10 cellular contexts compared by ENCODE assay signal in genomic region chr2:230226090-230226551, GRCh38. TPM values are rescaled to one million over a fixed set of nuclear protein-coding genes. Genes with fewer than 3 reads are reported as not detected.
DNase-seq lines count a peak whose midpoint lies in the region; ATAC-seq and TF ChIP-seq lines count a peak whose summit lies in the region.
"Had no signal": no experiment of that assay in that cellular context is flagged by ENCODE, and none has a peak within 500 bp of the region (broad histone marks: within the 10 kb centered on the region; RNA-seq: fewer than 3 reads in every experiment).

No MANE protein-coding gene starts in this region.

- TF ChIP-seq CTCF in Caco-2 (IDR thresholded peaks at IDR 0.05; ENCODE audit: insufficient read depth in 1 of 2, low read depth in 1 of 2, low read length in 1 of 2, severe bottlenecking in 1 of 2, unreplicated experiment in 1 of 2) (no peak), mesothelial cell of epicardium (IDR thresholded peaks at IDR 0.05; ENCODE audit: unreplicated experiment) (no peak)

- ATAC-seq in stimulated activated naive CD8-positive, alpha-beta T cell treated with anti-CD3 and anti-CD28 coated beads, Interleukin-15, Interleukin-2, amounts not matched to agents 100 U/mL and 50 U/mL, for 24 hours, result no peak
- peak; percentile 82 for ATAC-seq in HG03175 (IDR thresholded peaks at IDR 0.05; ENCODE audit: unreplicated experiment)

- no peaks in the 10 kb centered on the region for H3K4me1 ChIP-seq in Caco-2

- no peak for DNase-seq in stimulated activated naive CD8-positive, alpha-beta T cell treated with anti-CD3 and anti-CD28 coated beads, Interleukin-15, Interleukin-2, amounts not matched to agents 100 U/mL and 50 U/mL, for 24 hours
- DNase-seq in activated T-helper 2 cell treated with anti-CD3 and anti-CD28 coated beads, Interferon-gamma antibody, Interleukin-2, Interleukin-4, amounts not matched to agents 10 μg/mL and 5 μg/mL and 100 μg/mL, durations not matched to agents 14 hours and 24 hours and 36 hours (ENCODE audit: low spot score), result no peak
- DNase-seq in COLO668 (lab: John Stamatoyannopoulos, UW; ENCODE audit: unreplicated experiment) (no peak), Caco-2 (no peak), HPDE6-E6E7 (ENCODE audit: extremely low spot score) (no peak), mesothelial cell of epicardium (ENCODE audit: low spot score in 2 of 2, unreplicated experiment in 2 of 2) (no peak)

- no peaks in the 10 kb centered on the region for H3K36me3 ChIP-seq in Caco-2 (ENCODE audit: control insufficient read depth, insufficient read depth, low read length)
- H3K36me3 ChIP-seq: BLaER1 treated with 17β-estradiol and CSF1 and Interleukin-3, amounts not matched to agents 10 nM and 100 nM had no signal

- intact Hi-C loops in activated T-helper 2 cell treated with anti-CD3 and anti-CD28 coated beads, Interferon-gamma antibody, Interleukin-2, Interleukin-4, amounts not matched to agents 10 μg/mL and 5 μg/mL and 100 μg/mL, durations not matched to agents 14 hours and 24 hours and 36 hours (cut with micrococcal nuclease), result loop anchor here (5.0 kb wide), 2 partner anchors 101 to 416 kb away; partner anchors contain the start of gene SP140L
- intact Hi-C loops in Caco-2 (cut with micrococcal nuclease; ENCODE audit: unreplicated experiment), result no loop called here

- no TSS peak for BruUV-seq in Caco-2 (replicated peaks; lab: Mats Ljungman, UMichigan)

- no peak overlapping the region for H3K4me3 ChIP-seq in Caco-2 (ENCODE audit: low read depth, low read length)
- H3K4me3 ChIP-seq: BLaER1 treated with 17β-estradiol and CSF1 and Interleukin-3, amounts not matched to agents 10 nM and 100 nM had no signal

- H3K4me3 Mint-ChIP-seq in stimulated activated naive CD8-positive, alpha-beta T cell treated with anti-CD3 and anti-CD28 coated beads, Interleukin-15, Interleukin-2, amounts not matched to agents 100 ng/mL and 50 ng/mL, for 24 hours, result peak overlapping the region; percentile 94
- peak overlapping the region; percentile 89 for H3K4me3 Mint-ChIP-seq in activated T-helper 2 cell treated with anti-CD3 and anti-CD28 coated beads, Interferon-gamma antibody, Interleukin-2, Interleukin-4, amounts not matched to agents 10 μg/mL and 5 μg/mL and 100 μg/mL, durations not matched to agents 14 hours and 24 hours and 36 hours (ENCODE audit: low read depth)
- H3K4me3 Mint-ChIP-seq in Caco-2 (ENCODE audit: unreplicated experiment) (no peak overlapping the region), mesothelial cell of epicardium (no peak overlapping the region)

- peaks cover 5% of the 10 kb centered on the region for H3K9me3 Mint-ChIP-seq in stimulated activated naive CD8-positive, alpha-beta T cell treated with anti-CD3 and anti-CD28 coated beads, Interleukin-15, Interleukin-2, amounts not matched to agents 100 ng/mL and 50 ng/mL, for 24 hours
- peaks cover 15% of the 10 kb centered on the region for H3K9me3 Mint-ChIP-seq in activated T-helper 2 cell treated with anti-CD3 and anti-CD28 coated beads, Interferon-gamma antibody, Interleukin-2, Interleukin-4, amounts not matched to agents 10 μg/mL and 5 μg/mL and 100 μg/mL, durations not matched to agents 14 hours and 24 hours and 36 hours
- no peaks in the 10 kb centered on the region for H3K9me3 Mint-ChIP-seq in Caco-2 (ENCODE audit: unreplicated experiment)
- H3K9me3 Mint-ChIP-seq in mesothelial cell of epicardium, result peaks cover 13% of the 10 kb centered on the region

- peaks cover 30% of the 10 kb centered on the region for H3K36me3 Mint-ChIP-seq in stimulated activated naive CD8-positive, alpha-beta T cell treated with anti-CD3 and anti-CD28 coated beads, Interleukin-15, Interleukin-2, amounts not matched to agents 100 ng/mL and 50 ng/mL, for 24 hours (ENCODE audit: low read depth)
- H3K36me3 Mint-ChIP-seq in activated T-helper 2 cell treated with anti-CD3 and anti-CD28 coated beads, Interferon-gamma antibody, Interleukin-2, Interleukin-4, amounts not matched to agents 10 μg/mL and 5 μg/mL and 100 μg/mL, durations not matched to agents 14 hours and 24 hours and 36 hours (ENCODE audit: low read depth), result peaks cover 59% of the 10 kb centered on the region
- H3K36me3 Mint-ChIP-seq in Caco-2 (ENCODE audit: insufficient read depth, unreplicated experiment) (no peaks in the 10 kb centered on the region), mesothelial cell of epicardium (peaks cover 2% of the 10 kb centered on the region)

- no peaks in the 10 kb centered on the region for H3K27me3 ChIP-seq in Caco-2 (replicated peaks; ENCODE audit: control insufficient read depth, insufficient read depth, low read length)
- H3K27me3 ChIP-seq: BLaER1 treated with 17β-estradiol and CSF1 and Interleukin-3, amounts not matched to agents 10 nM and 100 nM had no signal

- CTCF ChIA-PET in Caco-2 (lab: Charles Lee), result no interaction called here

- H3K27me3 Mint-ChIP-seq in stimulated activated naive CD8-positive, alpha-beta T cell treated with anti-CD3 and anti-CD28 coated beads, Interleukin-15, Interleukin-2, amounts not matched to agents 100 ng/mL and 50 ng/mL, for 24 hours, result no peaks in the 10 kb centered on the region
- H3K27me3 Mint-ChIP-seq in activated T-helper 2 cell treated with anti-CD3 and anti-CD28 coated beads, Interferon-gamma antibody, Interleukin-2, Interleukin-4, amounts not matched to agents 10 μg/mL and 5 μg/mL and 100 μg/mL, durations not matched to agents 14 hours and 24 hours and 36 hours (ENCODE audit: low read depth), result no peaks in the 10 kb centered on the region
- peaks cover 4% of the 10 kb centered on the region for H3K27me3 Mint-ChIP-seq in Caco-2 (ENCODE audit: insufficient read depth, unreplicated experiment)
- no peaks in the 10 kb centered on the region for H3K27me3 Mint-ChIP-seq in mesothelial cell of epicardium (ENCODE audit: low read depth)
- H3K27me3 Mint-ChIP-seq: progenitor cell of endocrine pancreas had no signal

- H3K4me1 Mint-ChIP-seq in stimulated activated naive CD8-positive, alpha-beta T cell treated with anti-CD3 and anti-CD28 coated beads, Interleukin-15, Interleukin-2, amounts not matched to agents 100 ng/mL and 50 ng/mL, for 24 hours (ENCODE audit: low read depth), result peaks cover 88% of the 10 kb centered on the region
- H3K4me1 Mint-ChIP-seq in activated T-helper 2 cell treated with anti-CD3 and anti-CD28 coated beads, Interferon-gamma antibody, Interleukin-2, Interleukin-4, amounts not matched to agents 10 μg/mL and 5 μg/mL and 100 μg/mL, durations not matched to agents 14 hours and 24 hours and 36 hours (ENCODE audit: low read depth), result peaks cover 47% of the 10 kb centered on the region
- no peaks in the 10 kb centered on the region for H3K4me1 Mint-ChIP-seq in Caco-2 (ENCODE audit: low read depth, unreplicated experiment)
- H3K4me1 Mint-ChIP-seq in mesothelial cell of epicardium, result peaks cover 4% of the 10 kb centered on the region

- no peaks in the 10 kb centered on the region for H3K9me3 ChIP-seq in Caco-2

- POLR2A ChIA-PET in Caco-2 (lab: Charles Lee), result no interaction called here

- H3K27ac Mint-ChIP-seq in stimulated activated naive CD8-positive, alpha-beta T cell treated with anti-CD3 and anti-CD28 coated beads, Interleukin-15, Interleukin-2, amounts not matched to agents 100 ng/mL and 50 ng/mL, for 24 hours, result peak overlapping the region; percentile 99
- peak overlapping the region; percentile 97 for H3K27ac Mint-ChIP-seq in activated T-helper 2 cell treated with anti-CD3 and anti-CD28 coated beads, Interferon-gamma antibody, Interleukin-2, Interleukin-4, amounts not matched to agents 10 μg/mL and 5 μg/mL and 100 μg/mL, durations not matched to agents 14 hours and 24 hours and 36 hours
- no peak overlapping the region for H3K27ac Mint-ChIP-seq in Caco-2 (ENCODE audit: unreplicated experiment)
- no peak overlapping the region for H3K27ac Mint-ChIP-seq in mesothelial cell of epicardium
- H3K27ac Mint-ChIP-seq: progenitor cell of endocrine pancreas had no signal

RNA-seq across cellular contexts. Expression of gene SP140, which starts 0.6 kb away (rescaled TPM):
- total RNA-seq in activated T-helper 2 cell treated with anti-CD3 and anti-CD28 coated beads, Interferon-gamma antibody, Interleukin-2, Interleukin-4, amounts not matched to agents 10 μg/mL and 5 μg/mL and 100 μg/mL, durations not matched to agents 14 hours and 24 hours and 36 hours, result 316 and 317 TPM in 2 replicates
- not detected in 2 replicates for total RNA-seq in Caco-2 (2022)
- total RNA-seq in mesothelial cell of epicardium, result 0.34 to 0.75 TPM (median 0.54 TPM) in 3 replicates

RNA-seq across cellular contexts. Expression of gene SP110, which starts 6.3 kb away (rescaled TPM):
- 114 and 121 TPM in 2 replicates for total RNA-seq in activated T-helper 2 cell treated with anti-CD3 and anti-CD28 coated beads, Interferon-gamma antibody, Interleukin-2, Interleukin-4, amounts not matched to agents 10 μg/mL and 5 μg/mL and 100 μg/mL, durations not matched to agents 14 hours and 24 hours and 36 hours
- total RNA-seq in Caco-2 (2022), result 0.75 and 0.84 TPM in 2 replicates
- total RNA-seq in mesothelial cell of epicardium, result 28.8 to 30.9 TPM (median 29.6 TPM) in 3 replicates

Comparison
In these comparisons a context has a peak if more than half of its experiments do, and no peak if none do; other contexts are left out.
1. H3K27ac Mint-ChIP-seq: peak in stimulated activated naive CD8-positive, alpha-beta T cell treated with anti-CD3 and anti-CD28 coated beads, Interleukin-15, Interleukin-2, amounts not matched to agents 100 ng/mL and 50 ng/mL, for 24 hours (single experiment) and activated T-helper 2 cell treated with anti-CD3 and anti-CD28 coated beads, Interferon-gamma antibody, Interleukin-2, Interleukin-4, amounts not matched to agents 10 μg/mL and 5 μg/mL and 100 μg/mL, durations not matched to agents 14 hours and 24 hours and 36 hours (single experiment); none in Caco-2 (single experiment) and mesothelial cell of epicardium (single experiment).
2. H3K4me3 Mint-ChIP-seq: peak in stimulated activated naive CD8-positive, alpha-beta T cell treated with anti-CD3 and anti-CD28 coated beads, Interleukin-15, Interleukin-2, amounts not matched to agents 100 ng/mL and 50 ng/mL, for 24 hours (single experiment) and activated T-helper 2 cell treated with anti-CD3 and anti-CD28 coated beads, Interferon-gamma antibody, Interleukin-2, Interleukin-4, amounts not matched to agents 10 μg/mL and 5 μg/mL and 100 μg/mL, durations not matched to agents 14 hours and 24 hours and 36 hours (single experiment); none in Caco-2 (single experiment) and mesothelial cell of epicardium (single experiment).
3. RNA of gene SP140, which starts 0.6 kb away (total RNA-seq): 316 to 317 TPM in activated T-helper 2 cell treated with anti-CD3 and anti-CD28 coated beads, Interferon-gamma antibody, Interleukin-2, Interleukin-4, amounts not matched to agents 10 μg/mL and 5 μg/mL and 100 μg/mL, durations not matched to agents 14 hours and 24 hours and 36 hours; 0.34 to 0.75 TPM in mesothelial cell of epicardium and not detected in Caco-2; every median in the first group is over 100 times any median in the second.
4. RNA of gene SP110, which starts 6.3 kb away (total RNA-seq): 114 to 121 TPM in activated T-helper 2 cell treated with anti-CD3 and anti-CD28 coated beads, Interferon-gamma antibody, Interleukin-2, Interleukin-4, amounts not matched to agents 10 μg/mL and 5 μg/mL and 100 μg/mL, durations not matched to agents 14 hours and 24 hours and 36 hours and 28.8 to 30.9 TPM in mesothelial cell of epicardium; 0.75 to 0.84 TPM in Caco-2; every median in the first group is over 10 times any median in the second.